In genomic region chr5:5046680-5047502, GRCh38 we compare ENCODE assay signal across 12 cellular contexts.
DNase-seq lines count a peak whose midpoint lies in the region; ATAC-seq, FAIRE-seq and TF ChIP-seq lines count a peak whose summit lies in the region.
"Had no signal": no experiment of that assay in that cellular context is flagged by ENCODE, and none has a peak within 500 bp of the region (broad histone marks: within the 10 kb centered on the region; RNA-seq: fewer than 3 reads in every experiment).

No MANE protein-coding gene starts in this region.

- H3K27ac Mint-ChIP-seq in activated CD8-positive, alpha-beta memory T cell treated with anti-CD3 and anti-CD28 coated beads, Interleukin-2, amount 10 ng/mL, durations not matched to agents 7 days and 5 days, result no peak overlapping the region

- H3K36me3 ChIP-seq in kidney (ENCODE audit: control insufficient read depth in 1 of 2, insufficient read depth in 2 of 2, low read length in 2 of 2), result no peaks in the 10 kb centered on the region

- H3K9ac ChIP-seq in kidney (ENCODE audit: low read length in 2 of 2), result no peak overlapping the region

- peaks cover 4% of the 10 kb centered on the region for H3K9me3 Mint-ChIP-seq in activated CD8-positive, alpha-beta memory T cell treated with anti-CD3 and anti-CD28 coated beads, Interleukin-2, amount 10 ng/mL, durations not matched to agents 7 days and 5 days (ENCODE audit: low read depth)

- intact Hi-C loops in kidney (cut with DNase I), result no loop called here

- H3K36me3 Mint-ChIP-seq in activated CD8-positive, alpha-beta memory T cell treated with anti-CD3 and anti-CD28 coated beads, Interleukin-2, amount 10 ng/mL, durations not matched to agents 7 days and 5 days, result no peaks in the 10 kb centered on the region

- no peak for TF ChIP-seq CTCF in kidney (IDR thresholded peaks at IDR 0.05; ENCODE audit: borderline replicate concordance, extremely low read depth, insufficient read depth)

- FAIRE-seq in kidney (lab: Jason Lieb, UNC), result no peak

- no peaks in the 10 kb centered on the region for H3K9me3 ChIP-seq in kidney (ENCODE audit: control insufficient read depth in 1 of 2, low read length in 2 of 2)
- H3K9me3 ChIP-seq: psoas muscle had no signal

- no peak overlapping the region for H3K27ac ChIP-seq in kidney (ENCODE audit: low read depth in 2 of 2, low read length in 2 of 2)
- H3K27ac ChIP-seq: psoas muscle had no signal

- no peak overlapping the region for H3K4me3 ChIP-seq in kidney (ENCODE audit: low read length in 2 of 2)
- H3K4me3 ChIP-seq: psoas muscle had no signal

- no peaks in the 10 kb centered on the region for H3K4me1 Mint-ChIP-seq in activated CD8-positive, alpha-beta memory T cell treated with anti-CD3 and anti-CD28 coated beads, Interleukin-2, amount 10 ng/mL, durations not matched to agents 7 days and 5 days

- H3K4me1 ChIP-seq in kidney (ENCODE audit: control insufficient read depth in 1 of 2, insufficient read depth in 1 of 2, low read depth in 1 of 2, low read length in 2 of 2), result peaks cover 8 to 10% of the 10 kb centered on the region in 2 donors
- H3K4me1 ChIP-seq: psoas muscle had no signal

- H3K27me3 Mint-ChIP-seq in activated CD8-positive, alpha-beta memory T cell treated with anti-CD3 and anti-CD28 coated beads, Interleukin-2, amount 10 ng/mL, durations not matched to agents 7 days and 5 days, result no peaks in the 10 kb centered on the region

- H3K4me3 Mint-ChIP-seq in activated CD8-positive, alpha-beta memory T cell treated with anti-CD3 and anti-CD28 coated beads, Interleukin-2, amount 10 ng/mL, durations not matched to agents 7 days and 5 days, result no peak overlapping the region

- no peak for DNase-seq in activated CD8-positive, alpha-beta memory T cell treated with anti-CD3 and anti-CD28 coated beads, Interleukin-2, amount 10 ng/mL, durations not matched to agents 7 days and 5 days
- DNase-seq in stimulated activated CD4-positive, alpha-beta T cell treated with anti-CD3 and anti-CD28 coated beads, Interleukin-4, amount 100 ng/mL, for 1 hour, result no peak
- DNase-seq in kidney (no peak), NCI-H1436 (lab: John Stamatoyannopoulos, UW) (no peak)
- DNase-seq: activated T-cell treated with anti-CD3 and anti-CD28 coated beads for 4 hours, amniotic stem cell, NCI-H1436 treated with DMSO at 0.1 percent for 48 hours, psoas muscle had no signal

- peak; percentile 88 for ATAC-seq in GM18502 (IDR thresholded peaks at IDR 0.05; ENCODE audit: poor library complexity, unreplicated experiment)
- peak; percentile 86 for ATAC-seq in GM19463 (IDR thresholded peaks at IDR 0.05; ENCODE audit: unreplicated experiment)
- peak; percentile 88 for ATAC-seq in HG02798 (IDR thresholded peaks at IDR 0.05; ENCODE audit: poor library complexity, unreplicated experiment)
- peak; percentile 83 for ATAC-seq in HG03442 (IDR thresholded peaks at IDR 0.05; ENCODE audit: unreplicated experiment)
- no peak for ATAC-seq in activated CD8-positive, alpha-beta memory T cell treated with anti-CD3 and anti-CD28 coated beads, Interleukin-2, amount 10 ng/mL, durations not matched to agents 7 days and 5 days
- ATAC-seq: psoas muscle had no signal

- CTCF ChIA-PET in activated CD8-positive, alpha-beta memory T cell treated with anti-CD3 and anti-CD28 coated beads, Interleukin-2, amount 10 ng/mL, durations not matched to agents 7 days and 5 days (lab: Charles Lee), result no interaction called here
